Comparison of ENCODE assay signal across 2 cellular contexts in the genomic region with DNA sequence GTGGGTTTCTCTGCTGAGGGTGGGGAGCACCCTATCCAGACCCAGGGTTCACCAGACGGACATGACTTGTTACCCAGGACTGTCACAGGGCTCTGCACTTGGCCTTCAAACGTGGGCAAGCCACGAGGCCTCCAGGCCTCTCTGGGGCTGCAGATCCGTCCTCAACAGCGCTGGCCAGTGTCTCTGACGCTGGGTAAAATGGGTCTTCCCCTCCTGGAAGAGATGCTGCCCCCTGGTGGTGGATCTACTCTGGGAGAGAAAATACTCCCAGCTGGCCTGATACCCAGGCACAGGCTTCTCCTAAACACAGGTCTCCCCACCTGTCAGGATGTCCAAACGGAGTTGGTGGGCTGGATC.
TF ChIP-seq lines count a peak whose summit lies in the region.

No MANE protein-coding gene starts in this region.

TF ChIP-seq in HEK293, 187 proteins besides CTCF, POLR2A, EP300 and RAD21:
- TF ChIP-seq ZSCAN30 (tag by site-specific recombination; IDR thresholded peaks at IDR 0.05): peak; percentile 29; the same call in 1 of the 2 replicates
- TF ChIP-seq, protein P1, sequence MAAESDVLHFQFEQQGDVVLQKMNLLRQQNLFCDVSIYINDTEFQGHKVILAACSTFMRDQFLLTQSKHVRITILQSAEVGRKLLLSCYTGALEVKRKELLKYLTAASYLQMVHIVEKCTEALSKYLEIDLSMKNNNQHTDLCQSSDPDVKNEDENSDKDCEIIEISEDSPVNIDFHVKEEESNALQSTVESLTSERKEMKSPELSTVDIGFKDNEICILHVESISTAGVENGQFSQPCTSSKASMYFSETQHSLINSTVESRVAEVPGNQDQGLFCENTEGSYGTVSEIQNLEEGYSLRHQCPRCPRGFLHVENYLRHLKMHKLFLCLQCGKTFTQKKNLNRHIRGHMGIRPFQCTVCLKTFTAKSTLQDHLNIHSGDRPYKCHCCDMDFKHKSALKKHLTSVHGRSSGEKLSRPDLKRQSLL (tag by site-specific recombination; IDR thresholded peaks at IDR 0.05): no peak
- peak; percentile 31; the same call in 1 of the 2 replicates for TF ChIP-seq ZNF341 (tag by site-specific recombination; IDR thresholded peaks at IDR 0.05; ENCODE audit: low read depth)

TF ChIP-seq in K562, 482 proteins besides CTCF, POLR2A, EP300 and RAD21:
- TF ChIP-seq ZKSCAN3 (CRISPR knock-in tag; IDR thresholded peaks at IDR 0.05): no peak
- TF ChIP-seq, protein P2, sequence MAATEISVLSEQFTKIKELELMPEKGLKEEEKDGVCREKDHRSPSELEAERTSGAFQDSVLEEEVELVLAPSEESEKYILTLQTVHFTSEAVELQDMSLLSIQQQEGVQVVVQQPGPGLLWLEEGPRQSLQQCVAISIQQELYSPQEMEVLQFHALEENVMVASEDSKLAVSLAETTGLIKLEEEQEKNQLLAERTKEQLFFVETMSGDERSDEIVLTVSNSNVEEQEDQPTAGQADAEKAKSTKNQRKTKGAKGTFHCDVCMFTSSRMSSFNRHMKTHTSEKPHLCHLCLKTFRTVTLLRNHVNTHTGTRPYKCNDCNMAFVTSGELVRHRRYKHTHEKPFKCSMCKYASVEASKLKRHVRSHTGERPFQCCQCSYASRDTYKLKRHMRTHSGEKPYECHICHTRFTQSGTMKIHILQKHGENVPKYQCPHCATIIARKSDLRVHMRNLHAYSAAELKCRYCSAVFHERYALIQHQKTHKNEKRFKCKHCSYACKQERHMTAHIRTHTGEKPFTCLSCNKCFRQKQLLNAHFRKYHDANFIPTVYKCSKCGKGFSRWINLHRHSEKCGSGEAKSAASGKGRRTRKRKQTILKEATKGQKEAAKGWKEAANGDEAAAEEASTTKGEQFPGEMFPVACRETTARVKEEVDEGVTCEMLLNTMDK (IDR thresholded peaks at IDR 0.05; ENCODE audit: borderline replicate concordance, insufficient read depth, low read depth, low read length, poor library complexity, severe bottlenecking): peak; percentile 37
- 0 out of 2 replicates have a peak, but pooled peaks have one; percentile 14 for TF ChIP-seq ATF7 (IDR thresholded peaks at IDR 0.05)
- 0 out of 4 replicates have a peak, but pooled peaks of 1 of the 2 experiments have one; percentile 14 for TF ChIP-seq SIX5 (IDR thresholded peaks at IDR 0.05; ENCODE audit: borderline replicate concordance in 1 of 2, insufficient read depth in 1 of 2, low read depth in 1 of 2, low read length in 2 of 2)
- TF ChIP-seq YY1 (IDR thresholded peaks at IDR 0.05; ENCODE audit: borderline replicate concordance in 1 of 3, control insufficient read depth in 1 of 3, extremely low read depth in 1 of 3, insufficient read depth in 3 of 3, insufficient read length in 1 of 3, insufficient replicate concordance in 2 of 3, low read depth in 1 of 3, low read length in 2 of 3): peak in 1 of 3 experiments; percentile 44
- no peak for TF ChIP-seq GTF2F1 (IDR thresholded peaks at IDR 0.05; ENCODE audit: low read depth, low read length)
- TF ChIP-seq L3MBTL2 (IDR thresholded peaks at IDR 0.05): peak; percentile 87
- TF ChIP-seq ZBTB7A (IDR thresholded peaks at IDR 0.05; ENCODE audit: borderline replicate concordance, control insufficient read depth, low read depth, low read length): 0 out of 2 replicates have a peak, but pooled peaks have one; percentile 47
- TF ChIP-seq JUND (IDR thresholded peaks at IDR 0.05; ENCODE audit: borderline replicate concordance, low read depth, low read length): peak; percentile 35; the same call in 1 of the 2 replicates
- no peak for TF ChIP-seq JUND (tag; IDR thresholded peaks at IDR 0.05; ENCODE audit: borderline replicate concordance, low read depth, low read length)
- TF ChIP-seq NFE2 (IDR thresholded peaks at IDR 0.05; ENCODE audit: low read depth): no peak
- no peak for TF ChIP-seq PTRF (tag; IDR thresholded peaks at IDR 0.05)
- TF ChIP-seq, protein P3, sequence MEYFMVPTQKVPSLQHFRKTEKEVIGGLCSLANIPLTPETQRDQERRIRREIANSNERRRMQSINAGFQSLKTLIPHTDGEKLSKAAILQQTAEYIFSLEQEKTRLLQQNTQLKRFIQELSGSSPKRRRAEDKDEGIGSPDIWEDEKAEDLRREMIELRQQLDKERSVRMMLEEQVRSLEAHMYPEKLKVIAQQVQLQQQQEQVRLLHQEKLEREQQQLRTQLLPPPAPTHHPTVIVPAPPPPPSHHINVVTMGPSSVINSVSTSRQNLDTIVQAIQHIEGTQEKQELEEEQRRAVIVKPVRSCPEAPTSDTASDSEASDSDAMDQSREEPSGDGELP (CRISPR knock-in tag; IDR thresholded peaks at IDR 0.05; ENCODE audit: borderline replicate concordance): peak; percentile 68
- no peak for TF ChIP-seq CREB1 (IDR thresholded peaks at IDR 0.05)
- 0 out of 2 replicates have a peak, but pooled peaks have one; percentile 15 for TF ChIP-seq CREB1 (CRISPR knock-in tag; IDR thresholded peaks at IDR 0.05)
- 0 out of 4 replicates have a peak, but pooled peaks of 1 of the 2 experiments have one; percentile 23 for TF ChIP-seq MAZ (CRISPR knock-in tag; conservative IDR thresholded peaks at IDR 0.05 in 1 of 2, IDR thresholded peaks at IDR 0.05 in 1 of 2)
- TF ChIP-seq, protein P4, sequence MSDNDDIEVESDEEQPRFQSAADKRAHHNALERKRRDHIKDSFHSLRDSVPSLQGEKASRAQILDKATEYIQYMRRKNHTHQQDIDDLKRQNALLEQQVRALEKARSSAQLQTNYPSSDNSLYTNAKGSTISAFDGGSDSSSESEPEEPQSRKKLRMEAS (CRISPR knock-in tag; IDR thresholded peaks at IDR 0.05): peak; percentile 26; the same call in 1 of the 2 replicates
- TF ChIP-seq, protein P5, sequence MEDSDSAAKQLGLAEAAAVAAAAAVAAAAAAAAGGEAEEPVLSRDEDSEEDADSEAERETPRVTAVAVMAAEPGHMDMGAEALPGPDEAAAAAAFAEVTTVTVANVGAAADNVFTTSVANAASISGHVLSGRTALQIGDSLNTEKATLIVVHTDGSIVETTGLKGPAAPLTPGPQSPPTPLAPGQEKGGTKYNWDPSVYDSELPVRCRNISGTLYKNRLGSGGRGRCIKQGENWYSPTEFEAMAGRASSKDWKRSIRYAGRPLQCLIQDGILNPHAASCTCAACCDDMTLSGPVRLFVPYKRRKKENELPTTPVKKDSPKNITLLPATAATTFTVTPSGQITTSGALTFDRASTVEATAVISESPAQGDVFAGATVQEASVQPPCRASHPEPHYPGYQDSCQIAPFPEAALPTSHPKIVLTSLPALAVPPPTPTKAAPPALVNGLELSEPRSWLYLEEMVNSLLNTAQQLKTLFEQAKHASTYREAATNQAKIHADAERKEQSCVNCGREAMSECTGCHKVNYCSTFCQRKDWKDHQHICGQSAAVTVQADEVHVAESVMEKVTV (CRISPR knock-in tag; IDR thresholded peaks at IDR 0.05): peak; percentile 63
- TF ChIP-seq STAG1 (CRISPR knock-in tag; IDR thresholded peaks at IDR 0.05; ENCODE audit: borderline replicate concordance): peak; percentile 49; the same call in 1 of the 2 replicates
- peak; percentile 41; the same call in 1 of the 2 replicates for TF ChIP-seq XRCC5 (IDR thresholded peaks at IDR 0.05; ENCODE audit: low read depth, low read length)
- TF ChIP-seq, protein P6, sequence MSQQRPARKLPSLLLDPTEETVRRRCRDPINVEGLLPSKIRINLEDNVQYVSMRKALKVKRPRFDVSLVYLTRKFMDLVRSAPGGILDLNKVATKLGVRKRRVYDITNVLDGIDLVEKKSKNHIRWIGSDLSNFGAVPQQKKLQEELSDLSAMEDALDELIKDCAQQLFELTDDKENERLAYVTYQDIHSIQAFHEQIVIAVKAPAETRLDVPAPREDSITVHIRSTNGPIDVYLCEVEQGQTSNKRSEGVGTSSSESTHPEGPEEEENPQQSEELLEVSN (IDR thresholded peaks at IDR 0.05; ENCODE audit: borderline replicate concordance in 1 of 2, extremely low read depth in 1 of 2, insufficient read depth in 1 of 2, insufficient read length in 1 of 2, low read depth in 1 of 2, low read length in 1 of 2, poor library complexity in 1 of 2, severe bottlenecking in 1 of 2): peak; percentile 33 to 46
- TF ChIP-seq MECOM (CRISPR knock-in tag; IDR thresholded peaks at IDR 0.05): no peak
- peak; percentile 83 for TF ChIP-seq SMC3 (conservative IDR thresholded peaks at IDR 0.05; ENCODE audit: insufficient read depth, low read depth, low read length)
TF ChIP-seq in K562: peak in this region for 16.
